In genomic region chr12:104219908-104220404, GRCh38 we compare ENCODE assay signal across 8 cellular contexts. TPM values are rescaled to one million over a fixed set of nuclear protein-coding genes. Genes with fewer than 3 reads are reported as not detected.
DNase-seq lines count a peak whose midpoint lies in the region; ATAC-seq and TF ChIP-seq lines count a peak whose summit lies in the region.

No MANE protein-coding gene starts in this region.

- H3K4me3 ChIP-seq in fibroblast of lung (replicated peaks in 1 of 4; ENCODE audit: control extremely low read depth in 1 of 4, insufficient read depth in 1 of 4, low read depth in 3 of 4, low read length in 4 of 4) (peak overlapping the region; percentile 1 to 23 (median 14)), skeletal muscle cell (ENCODE audit: low read depth, low read length) (no peak overlapping the region)

- DNase-seq in GF-D8 (lab: John Stamatoyannopoulos, UW) (peak; percentile 57), NOMO-1 treated with DMSO at 0.1 percent for 48 hours (lab: John Stamatoyannopoulos, UW; ENCODE audit: unreplicated experiment) (peak; percentile 61), fibroblast of lung (ENCODE audit: low read depth in 2 of 2) (peak; percentile 79 to 81), skeletal muscle cell (ENCODE audit: low read depth) (peak; percentile 54), NCI-H1092 (lab: John Stamatoyannopoulos, UW) (no peak)
- DNase-seq in activated CD8-positive, alpha-beta memory T cell treated with anti-CD3 and anti-CD28 coated beads, Interleukin-2, amount 50 U/mL, for 48 hours: peak; percentile 72

- H3K4me1 ChIP-seq in fibroblast of lung (ENCODE audit: control insufficient read depth, extremely low read depth, insufficient read depth, low read length): peaks cover 15% of the 10 kb centered on the region

- no peak overlapping the region for H2AFZ ChIP-seq in fibroblast of lung (ENCODE audit: low read length)

- peaks cover 7% of the 10 kb centered on the region for H3K79me2 ChIP-seq in fibroblast of lung (ENCODE audit: control insufficient read depth, insufficient read depth, low read length)

- peak overlapping the region; percentile 75 for H3K4me2 ChIP-seq in fibroblast of lung (ENCODE audit: extremely low read depth, insufficient read depth, low read length)

- H3K9me3 ChIP-seq in fibroblast of lung (ENCODE audit: control insufficient read depth, insufficient read depth, low read depth, low read length): no peaks in the 10 kb centered on the region

- peak overlapping the region; percentile 93 for H3K27ac ChIP-seq in fibroblast of lung (ENCODE audit: insufficient read depth, low read length)

- H3K27me3 ChIP-seq in fibroblast of lung (ENCODE audit: control insufficient read depth, insufficient read depth, low read length): no peaks in the 10 kb centered on the region

- H3K36me3 ChIP-seq in fibroblast of lung (ENCODE audit: control insufficient read depth, insufficient read depth, low read length): no peaks in the 10 kb centered on the region

- no peak for TF ChIP-seq CTCF in fibroblast of lung (conservative IDR thresholded peaks at IDR 0.05 in 1 of 2, IDR thresholded peaks at IDR 0.05 in 1 of 2; ENCODE audit: low read depth in 1 of 2, low read length in 2 of 2)

- no peaks in the 10 kb centered on the region for H4K20me1 ChIP-seq in fibroblast of lung (ENCODE audit: control insufficient read depth, extremely low read depth, insufficient read depth, low read length)

- peak overlapping the region; percentile 44 for H3K9ac ChIP-seq in fibroblast of lung (ENCODE audit: insufficient read depth, low read length)

- ATAC-seq in GM21825 (IDR thresholded peaks at IDR 0.05; ENCODE audit: unreplicated experiment) (no peak), GM18498 (IDR thresholded peaks at IDR 0.05; ENCODE audit: unreplicated experiment) (no peak)

RNA-seq across cellular contexts. Expression of gene TXNRD1, which starts 4.4 kb away (rescaled TPM):
- 737 and 1,000 TPM in 2 replicates for total RNA-seq in fibroblast of lung
- polyA plus RNA-seq in fibroblast of lung: 436 and 556 TPM in 2 replicates
- 353 and 484 TPM in 2 replicates for polyA plus RNA-seq in fibroblast of lung (2012)
- 516 and 960 TPM in 2 replicates for polyA minus RNA-seq in fibroblast of lung (ENCODE audit: low replicate concordance)
